ENCODE assay signal across 8 cellular contexts in genomic region chr5:31531888-31532710, GRCh38. TPM values are rescaled to one million over a fixed set of nuclear protein-coding genes. Genes with fewer than 3 reads are reported as not detected.
DNase-seq lines count a peak whose midpoint lies in the region; ATAC-seq and TF ChIP-seq lines count a peak whose summit lies in the region.

Gene C5orf22, plus strand, starts transcription at chr5:31532301. Its CDS starts 92 bp downstream, at chr5:31532393.
Gene DROSHA, minus strand, starts transcription at chr5:31532093. Its CDS starts 3,034 bp downstream, at chr5:31529059.

- peaks cover 16 to 25% of the 10 kb centered on the region in 2 donors for H3K36me3 Mint-ChIP-seq in naive B cell
- peaks cover 34% of the 10 kb centered on the region for H3K36me3 Mint-ChIP-seq in stimulated activated memory B cell treated with anti-CD40 and anti-IgM and Interleukin-4, amounts not matched to agents 10 μg/mL and 1 μg/mL and 100 μg/mL, for 72 hours

- H3K27me3 Mint-ChIP-seq in naive B cell = no peaks in the 10 kb centered on the region
- no peaks in the 10 kb centered on the region for H3K27me3 Mint-ChIP-seq in stimulated activated memory B cell treated with anti-CD40 and anti-IgM and Interleukin-4, amounts not matched to agents 10 μg/mL and 1 μg/mL and 100 μg/mL, for 72 hours

- no peaks in the 10 kb centered on the region for H3K9me3 Mint-ChIP-seq in naive B cell
- H3K9me3 Mint-ChIP-seq in stimulated activated memory B cell treated with anti-CD40 and anti-IgM and Interleukin-4, amounts not matched to agents 10 μg/mL and 1 μg/mL and 100 μg/mL, for 72 hours = no peaks in the 10 kb centered on the region

- H3K4me3 Mint-ChIP-seq in naive B cell = peak within 1 kb of the TSS; percentile 98 to 100 (median 100)
- peak within 1 kb of the TSS; percentile 85 for H3K4me3 Mint-ChIP-seq in stimulated activated memory B cell treated with anti-CD40 and anti-IgM and Interleukin-4, amounts not matched to agents 10 μg/mL and 1 μg/mL and 100 μg/mL, for 72 hours

- H3K4me1 ChIP-seq in DOHH2 (ENCODE audit: control insufficient read depth, low read length) (peaks cover 25% of the 10 kb centered on the region), Karpas-422 (ENCODE audit: low read length) (peaks cover 33% of the 10 kb centered on the region)

- no peaks in the 10 kb centered on the region for H3F3A ChIP-seq in DOHH2 (ENCODE audit: control insufficient read depth, insufficient read depth)

- H3K9me2 ChIP-seq in DOHH2 (replicated peaks; ENCODE audit: control insufficient read depth, low read length) (no peaks in the 10 kb centered on the region), Karpas-422 (replicated peaks; ENCODE audit: insufficient read depth, low read length) (no peaks in the 10 kb centered on the region)

- H3K27me3 ChIP-seq in DOHH2 (ENCODE audit: control insufficient read depth, low read length) = no peaks in the 10 kb centered on the region
- no peaks in the 10 kb centered on the region for H3K27me3 ChIP-seq in Karpas-422 (ENCODE audit: low read length)

- H3K79me2 ChIP-seq in DOHH2 (ENCODE audit: control insufficient read depth, low read length) = peaks cover 58% of the 10 kb centered on the region
- peaks cover 81% of the 10 kb centered on the region for H3K79me2 ChIP-seq in Karpas-422 (ENCODE audit: low read length)

- peak within 1 kb of the TSS; percentile 82 for H2AFZ ChIP-seq in Karpas-422 (ENCODE audit: low read length)

- peak within 1 kb of the TSS; percentile 72 for H3K4me2 ChIP-seq in DOHH2 (ENCODE audit: low read length)
- H3K4me2 ChIP-seq in Karpas-422 (ENCODE audit: low read depth, low read length, poor library complexity, severe bottlenecking) = peak within 1 kb of the TSS; percentile 86

- peak within 1 kb of the TSS; percentile 92 to 98 (median 96) for H3K27ac Mint-ChIP-seq in naive B cell
- H3K27ac Mint-ChIP-seq in stimulated activated memory B cell treated with anti-CD40 and anti-IgM and Interleukin-4, amounts not matched to agents 10 μg/mL and 1 μg/mL and 100 μg/mL, for 72 hours = peak within 1 kb of the TSS; percentile 89

- H3K9me3 ChIP-seq in DOHH2 (ENCODE audit: control insufficient read depth, insufficient read depth, low read length) (no peaks in the 10 kb centered on the region), Karpas-422 (ENCODE audit: low read length) (no peaks in the 10 kb centered on the region)

- peak; percentile 95 for ATAC-seq in GM21825 (IDR thresholded peaks at IDR 0.05; ENCODE audit: unreplicated experiment)
- peak; percentile 94 to 96 for ATAC-seq in naive B cell (ENCODE audit: low read depth in 2 of 2)
- ATAC-seq in stimulated activated memory B cell treated with anti-CD40 and anti-IgM and Interleukin-4, amounts not matched to agents 10 μg/mL and 1 μg/mL and 100 μg/mL, for 72 hours = peak; percentile 98

- H4K20me1 ChIP-seq in DOHH2 (ENCODE audit: control insufficient read depth, insufficient read depth, low read depth, low read length) = no peaks in the 10 kb centered on the region
- no peaks in the 10 kb centered on the region for H4K20me1 ChIP-seq in Karpas-422 (ENCODE audit: insufficient read depth, low read depth, low read length)

- DNase-seq in Karpas-422 (peak; percentile 98), RKO (ENCODE audit: low spot score) (peak; percentile 96), activated T-helper 1 cell treated with Interleukin-2 at 50 U/mL for 16 hours (ENCODE audit: low read depth) (peak; percentile 82), fibroblast of gingiva (ENCODE audit: low read depth) (peak; percentile 95), naive B cell (peak; percentile 85)

- H3K4me3 ChIP-seq in DOHH2 (ENCODE audit: low read length) (peak within 1 kb of the TSS; percentile 86), Karpas-422 (ENCODE audit: low read length) (peak within 1 kb of the TSS; percentile 89)

- TF ChIP-seq CTCF in DOHH2 (IDR thresholded peaks at IDR 0.05; ENCODE audit: low read depth, low read length, poor library complexity, severe bottlenecking) = peak; percentile 21

- peak within 1 kb of the TSS; percentile 75 for H3K27ac ChIP-seq in DOHH2 (ENCODE audit: low read depth, low read length)
- peak within 1 kb of the TSS; percentile 74 for H3K27ac ChIP-seq in Karpas-422 (ENCODE audit: low read length)

- H3K36me3 ChIP-seq in DOHH2 (ENCODE audit: control insufficient read depth, low read length) (peaks cover 56% of the 10 kb centered on the region), Karpas-422 (ENCODE audit: insufficient read depth, low read length) (peaks cover 30% of the 10 kb centered on the region; the same call in 1 of the 2 replicates)

- H3K9ac ChIP-seq in Karpas-422 (ENCODE audit: low read length) = peak within 1 kb of the TSS; percentile 91

- peaks cover 27 to 60% (median 45%) of the 10 kb centered on the region in 3 donors for H3K4me1 Mint-ChIP-seq in naive B cell
- H3K4me1 Mint-ChIP-seq in stimulated activated memory B cell treated with anti-CD40 and anti-IgM and Interleukin-4, amounts not matched to agents 10 μg/mL and 1 μg/mL and 100 μg/mL, for 72 hours = peaks cover 50% of the 10 kb centered on the region

RNA-seq across cellular contexts. Expression of gene C5orf22, which starts in this region (rescaled TPM):
- 34.3 and 57.7 TPM in 2 replicates for total RNA-seq in Karpas-422 (2014; rRNA removed; shearing (Covaris generic); ENCODE audit: low replicate concordance)
- polyA plus RNA-seq in naive B cell (ENCODE audit: low read depth in 6 of 6) = 10 to 100 TPM; 19.5 to 31.3 (median 25.9) TPM

RNA-seq across cellular contexts. Expression of gene DROSHA, which starts in this region (rescaled TPM):
- total RNA-seq in Karpas-422 (2014; rRNA removed; shearing (Covaris generic); ENCODE audit: low replicate concordance) = 58.3 and 74.7 TPM in 2 replicates
- polyA plus RNA-seq in naive B cell (ENCODE audit: low read depth in 6 of 6) = 10 to 100 TPM; 10.6 to 20.6 (median 13.8) TPM

Comparison
In these comparisons a context has a peak if more than half of its experiments do, and no peak if none do; other contexts are left out.
1. Peak in every context shown above with its lines: DNase-seq, ATAC-seq, H3K4me3 ChIP-seq and H3K27ac ChIP-seq.